8 cellular contexts compared by ENCODE assay signal in the genomic region with DNA sequence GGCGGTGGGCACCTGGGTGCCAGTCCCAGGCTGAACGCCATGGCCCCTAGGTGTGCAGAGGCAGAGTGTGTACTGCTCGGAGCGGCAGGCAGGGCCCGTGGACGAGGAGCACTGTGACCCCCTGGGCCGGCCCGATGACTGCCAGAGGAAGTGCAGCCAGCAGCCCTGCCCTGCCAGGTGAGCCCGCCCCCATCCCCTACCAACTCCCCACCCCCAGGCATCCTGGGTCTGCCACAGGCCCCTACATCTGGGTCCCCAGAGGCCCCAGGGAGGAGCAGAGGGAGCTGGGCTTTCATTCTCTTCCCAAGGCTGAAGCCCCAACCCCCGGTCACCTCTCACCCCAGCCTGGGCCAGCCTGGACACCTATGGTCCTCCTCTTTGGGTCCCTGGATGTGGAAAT. TPM values are rescaled to one million over a fixed set of nuclear protein-coding genes. Genes with fewer than 3 reads are reported as not detected.
A peak's percentile ranks its signal among the peaks of the same experiment; 100 is the strongest.
DNase-seq lines count a peak whose midpoint lies in the region; ATAC-seq and TF ChIP-seq lines count a peak whose summit lies in the region.
"Not testable (repeated sequence)": the region's sequence is repeated elsewhere in the genome, so short reads cannot be mapped to it uniquely, and the experiment has no call there.
"Had no signal": no experiment of that assay in that cellular context is flagged by ENCODE, and none has a peak within 500 bp of the region (broad histone marks: within the 10 kb centered on the region; RNA-seq: fewer than 3 reads in every experiment).

No MANE protein-coding gene starts in this region.

- H3K9me3 Mint-ChIP-seq in activated CD4-positive, alpha-beta T cell treated with anti-CD3 and anti-CD28 coated beads for 36 hours (ENCODE audit: low read depth); chondrocyte (ENCODE audit: low read depth): not testable (repeated sequence)

- not testable (repeated sequence) for TF ChIP-seq POLR2A in sigmoid colon (IDR thresholded peaks at IDR 0.05)

- not testable (repeated sequence) for H3K4me3 Mint-ChIP-seq in activated CD4-positive, alpha-beta T cell treated with anti-CD3 and anti-CD28 coated beads for 36 hours; chondrocyte (ENCODE audit: unreplicated experiment)

- not testable (repeated sequence) for H3K27me3 Mint-ChIP-seq in activated CD4-positive, alpha-beta T cell treated with anti-CD3 and anti-CD28 coated beads for 36 hours; chondrocyte (ENCODE audit: low read depth)

- POLR2A ChIA-PET in activated CD4-positive, alpha-beta T cell treated with anti-CD3 and anti-CD28 coated beads for 36 hours (lab: Charles Lee): not testable (repeated sequence)

- H3K27me3 ChIP-seq in right cardiac atrium (ENCODE audit: control insufficient read depth, insufficient read depth); sigmoid colon: not testable (repeated sequence)

- not testable (repeated sequence) for TF ChIP-seq EP300 in sigmoid colon (IDR thresholded peaks at IDR 0.05)

- peak; percentile 0 for DNase-seq in activated CD4-positive, alpha-beta T cell treated with anti-CD3 and anti-CD28 coated beads for 36 hours
- peak; percentile 64 for DNase-seq in chondrocyte (ENCODE audit: low spot score)
- peak in 2 of 3 donors; percentile 22 to 43 for DNase-seq in right cardiac atrium
- DNase-seq in mesenteric fat pad (ENCODE audit: low spot score): peak; percentile 86
- DNase-seq in sigmoid colon: peak; percentile 30
- peak; percentile 34 for DNase-seq in ureter (ENCODE audit: low spot score)

- not testable (repeated sequence) for ATAC-seq in activated CD4-positive, alpha-beta T cell treated with anti-CD3 and anti-CD28 coated beads for 36 hours; right cardiac atrium

- H3K27ac ChIP-seq in right cardiac atrium (ENCODE audit: low read length); sigmoid colon: not testable (repeated sequence)

- TF ChIP-seq CTCF in chondrocyte (IDR thresholded peaks at IDR 0.05); sigmoid colon (IDR thresholded peaks at IDR 0.05): not testable (repeated sequence)

- intact Hi-C loops in activated CD4-positive, alpha-beta T cell treated with anti-CD3 and anti-CD28 coated beads for 36 hours (cut with DNase I, micrococcal nuclease); right cardiac atrium (cut with DNase I); sigmoid colon (cut with DNase I): not testable (repeated sequence)

- H3K4me1 ChIP-seq in right cardiac atrium (ENCODE audit: control insufficient read depth, insufficient read depth, low read length); sigmoid colon: not testable (repeated sequence)

- WGBS in right cardiac atrium: 89% methylated on average over 10 of the region's 10 CpGs
- WGBS in sigmoid colon, 2 donors: 90 to 91% methylated on average over 10 of the region's 10 CpGs

- CTCF ChIA-PET in activated CD4-positive, alpha-beta T cell treated with anti-CD3 and anti-CD28 coated beads for 36 hours (lab: Charles Lee): not testable (repeated sequence)

- H3K27ac Mint-ChIP-seq in activated CD4-positive, alpha-beta T cell treated with anti-CD3 and anti-CD28 coated beads for 36 hours; chondrocyte (ENCODE audit: unreplicated experiment): not testable (repeated sequence)

- H3K36me3 ChIP-seq in sigmoid colon: not testable (repeated sequence)

- H3K9me3 ChIP-seq in right cardiac atrium (ENCODE audit: control insufficient read depth, low read length); sigmoid colon: not testable (repeated sequence)

- not testable (repeated sequence) for H3K4me1 Mint-ChIP-seq in activated CD4-positive, alpha-beta T cell treated with anti-CD3 and anti-CD28 coated beads for 36 hours; chondrocyte (ENCODE audit: low read depth)

- H3K36me3 Mint-ChIP-seq in activated CD4-positive, alpha-beta T cell treated with anti-CD3 and anti-CD28 coated beads for 36 hours (ENCODE audit: low read depth); chondrocyte (ENCODE audit: low read depth): not testable (repeated sequence)

- H3K4me3 ChIP-seq in right cardiac atrium (ENCODE audit: low read length); sigmoid colon: not testable (repeated sequence)

RNA-seq across cellular contexts. Expression of a gene that starts 23.6 kb away (rescaled TPM):
- total RNA-seq in activated CD4-positive, alpha-beta T cell treated with anti-CD3 and anti-CD28 coated beads for 36 hours: 1 to 10 TPM in 1 of 2 experiments, under 1 TPM in 1; 0.97 to 1.6 TPM
- total RNA-seq in chondrocyte (1.2 to 2.4 TPM (median 2.0 TPM) in 3 replicates), right cardiac atrium (1 to 10 TPM in 1 of 4 donors, under 1 TPM in 2, not detected in 1; 0.21 to 1.4 (median 0.28) TPM), mesenteric fat pad (0.77 TPM), sigmoid colon (1 to 10 TPM; 1.8 to 3.0 (median 1.8) TPM), ureter (4.3 TPM)
- polyA plus RNA-seq in right cardiac atrium (0.72 TPM), sigmoid colon (1 to 10 TPM in 2 of 3 donors, under 1 TPM in 1; 0.60 to 3.0 (median 1.4) TPM)
- polyA plus RNA-seq: CD14-positive monocyte, GM23248 had no signal

Comparison
In these comparisons a context has a peak if more than half of its experiments do, and no peak if none do; other contexts are left out.
1. DNase-seq: peak in every context shown above with its lines; median percentile 86 in mesenteric fat pad; 64 in chondrocyte; 34 in ureter; 32 in right cardiac atrium; 30 in sigmoid colon; 0 in activated CD4-positive, alpha-beta T cell treated with anti-CD3 and anti-CD28 coated beads for 36 hours.